In the genomic region with DNA sequence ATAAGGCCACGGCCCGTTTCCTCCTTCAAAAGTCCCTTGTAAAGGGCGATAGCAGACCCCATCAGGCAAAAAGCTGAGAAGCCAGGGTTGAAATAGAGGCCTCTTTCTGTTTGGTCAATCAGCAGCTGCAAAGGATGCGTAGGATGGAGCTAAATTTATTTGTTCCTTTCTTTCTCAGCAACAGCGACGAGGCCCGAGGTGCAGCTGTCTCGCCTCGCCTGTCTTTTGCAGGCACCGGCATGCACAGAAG, we compare ENCODE assay signal across 8 cellular contexts. TPM values are rescaled to one million over a fixed set of nuclear protein-coding genes. Genes with fewer than 3 reads are reported as not detected.
DNase-seq lines count a peak whose midpoint lies in the region; ATAC-seq and TF ChIP-seq lines count a peak whose summit lies in the region.

No MANE protein-coding gene starts in this region.

- H3K27ac Mint-ChIP-seq in T-helper 2 cell treated with Interferon-gamma antibody and Interleukin-4, amounts not matched to agents 5 μg/mL and 100 μg/mL, for 36 hours, result peak overlapping the region; percentile 99

- peaks cover 0 to 12% (median 1%) of the 10 kb centered on the region in 4 donors for H3K9me3 ChIP-seq in tibial nerve

- TF ChIP-seq EP300 in tibial nerve (IDR thresholded peaks at IDR 0.05), result no peak

- no peaks in the 10 kb centered on the region for H3K27me3 Mint-ChIP-seq in T-helper 2 cell treated with Interferon-gamma antibody and Interleukin-4, amounts not matched to agents 5 μg/mL and 100 μg/mL, for 36 hours (ENCODE audit: low read depth)

- TF ChIP-seq CTCF in tibial nerve (IDR thresholded peaks at IDR 0.05), result no peak

- no peaks in the 10 kb centered on the region for H3K36me3 ChIP-seq in tibial nerve

- peak overlapping the region in 3 of 4 donors; percentile 31 to 65 (median 48) for H3K27ac ChIP-seq in tibial nerve

- ATAC-seq in HG02588 (IDR thresholded peaks at IDR 0.05; ENCODE audit: unreplicated experiment), result peak; percentile 52

- H3K9me3 Mint-ChIP-seq in T-helper 2 cell treated with Interferon-gamma antibody and Interleukin-4, amounts not matched to agents 5 μg/mL and 100 μg/mL, for 36 hours, result peaks cover 10% of the 10 kb centered on the region

- no peak for DNase-seq in T-helper 2 cell treated with Interferon-gamma antibody and Interleukin-4, amounts not matched to agents 5 μg/mL and 100 μg/mL, for 36 hours (ENCODE audit: low spot score)
- DNase-seq in T-helper 2 cell (no peak), NOMO-1 (lab: John Stamatoyannopoulos, UW; ENCODE audit: unreplicated experiment in 2 of 2) (peak; percentile 74 to 75), hippocampal formation (lab: John Stamatoyannopoulos, UW) (peak; percentile 13 to 40), tibial nerve (ENCODE audit: low spot score in 2 of 2) (no peak), NCI-H1436 treated with DMSO at 0.1 percent for 48 hours (lab: John Stamatoyannopoulos, UW) (no peak)
- no peak for DNase-seq in activated effector memory CD4-positive, alpha-beta T cell treated with anti-CD3 and anti-CD28 coated beads, Interleukin-2, amount 50 U/mL, for 16 hours

- TF ChIP-seq POLR2A in tibial nerve (IDR thresholded peaks at IDR 0.05), result no peak

- peak overlapping the region; percentile 88 for H3K4me3 Mint-ChIP-seq in T-helper 2 cell treated with Interferon-gamma antibody and Interleukin-4, amounts not matched to agents 5 μg/mL and 100 μg/mL, for 36 hours

- H3K4me3 ChIP-seq in tibial nerve, result peak overlapping the region in 1 of 4 donors; percentile 9

- peaks cover 0 to 19% (median 10%) of the 10 kb centered on the region in 4 donors for H3K4me1 ChIP-seq in tibial nerve

- H3K27me3 ChIP-seq in tibial nerve, result no peaks in the 10 kb centered on the region

- WGBS in tibial nerve, 2 donors, result 46 to 60% methylated on average over 10 of the region's 10 CpGs

- H3K4me1 Mint-ChIP-seq in T-helper 2 cell treated with Interferon-gamma antibody and Interleukin-4, amounts not matched to agents 5 μg/mL and 100 μg/mL, for 36 hours (ENCODE audit: low read depth), result peaks cover 35% of the 10 kb centered on the region

- H3K36me3 Mint-ChIP-seq in T-helper 2 cell treated with Interferon-gamma antibody and Interleukin-4, amounts not matched to agents 5 μg/mL and 100 μg/mL, for 36 hours (ENCODE audit: low read depth), result peaks cover 16% of the 10 kb centered on the region

RNA-seq across cellular contexts. Expression of gene MAP1LC3B2, which starts 0.2 kb away (rescaled TPM):
- total RNA-seq in tibial nerve, result 1 to 10 TPM in 1 of 4 donors, under 1 TPM in 1, not detected in 2; 0.98 to 1.7 TPM

Comparison
In these comparisons a context has a peak if more than half of its experiments do, and no peak if none do; other contexts are left out.
1. DNase-seq: peak in NOMO-1 (2 of 2) and hippocampal formation (2 of 2); none in T-helper 2 cell treated with Interferon-gamma antibody and Interleukin-4, amounts not matched to agents 5 μg/mL and 100 μg/mL, for 36 hours (single experiment), T-helper 2 cell (0 of 5), tibial nerve (0 of 2), activated effector memory CD4-positive, alpha-beta T cell treated with anti-CD3 and anti-CD28 coated beads, Interleukin-2, amount 50 U/mL, for 16 hours (single experiment) and NCI-H1436 treated with DMSO at 0.1 percent for 48 hours (single experiment).